Comparison of ENCODE assay signal across 18 cellular contexts in genomic region chr13:80256352-80256932, GRCh38.
DNase-seq lines count a peak whose midpoint lies in the region; ATAC-seq and TF ChIP-seq lines count a peak whose summit lies in the region.
"Had no signal": no experiment of that assay in that cellular context is flagged by ENCODE, and none has a peak within 500 bp of the region (broad histone marks: within the 10 kb centered on the region; RNA-seq: fewer than 3 reads in every experiment).

No MANE protein-coding gene starts in this region.

- in situ Hi-C loops in GM13977 (cut with MboI; ENCODE audit: low pct_unique_long_range_greater_than_20kb, low sequenced_read_pairs, unreplicated experiment): no loop called here

- no peaks in the 10 kb centered on the region for H3K36me3 Mint-ChIP-seq in T-helper 2 cell treated with Interferon-gamma antibody and Interleukin-4, amounts not matched to agents 5 μg/mL and 100 μg/mL, for 36 hours (ENCODE audit: low read depth)
- H3K36me3 Mint-ChIP-seq: immature natural killer cell had no signal

- ATAC-seq in GM19351 (IDR thresholded peaks at IDR 0.05; ENCODE audit: unreplicated experiment) (peak; percentile 78), HG02571 (IDR thresholded peaks at IDR 0.05; ENCODE audit: unreplicated experiment) (peak; percentile 85), HG03280 (IDR thresholded peaks at IDR 0.05; ENCODE audit: unreplicated experiment) (peak; percentile 74), left ventricle myocardium superior (no peak), esophagus mucosa (no peak)
- ATAC-seq: body of pancreas had no signal

- H3K4me1 Mint-ChIP-seq in T-helper 2 cell treated with Interferon-gamma antibody and Interleukin-4, amounts not matched to agents 5 μg/mL and 100 μg/mL, for 36 hours (ENCODE audit: low read depth): no peaks in the 10 kb centered on the region
- H3K4me1 Mint-ChIP-seq: activated CD4-positive, alpha-beta T cell treated with anti-CD3 and anti-CD28 coated beads, Interleukin-2, amount 10 ng/mL, durations not matched to agents 7 days and 5 days; immature natural killer cell had no signal

- no peak overlapping the region for H3K4me3 Mint-ChIP-seq in T-helper 2 cell treated with Interferon-gamma antibody and Interleukin-4, amounts not matched to agents 5 μg/mL and 100 μg/mL, for 36 hours
- H3K4me3 Mint-ChIP-seq: activated CD4-positive, alpha-beta T cell treated with anti-CD3 and anti-CD28 coated beads, Interleukin-2, amount 10 ng/mL, durations not matched to agents 7 days and 5 days; immature natural killer cell had no signal

- no peak overlapping the region for H3K27ac Mint-ChIP-seq in T-helper 2 cell treated with Interferon-gamma antibody and Interleukin-4, amounts not matched to agents 5 μg/mL and 100 μg/mL, for 36 hours
- H3K27ac Mint-ChIP-seq: activated CD4-positive, alpha-beta T cell treated with anti-CD3 and anti-CD28 coated beads, Interleukin-2, amount 10 ng/mL, durations not matched to agents 7 days and 5 days; activated T-helper 2 cell treated with anti-CD3 and anti-CD28 coated beads, Interferon-gamma antibody, Interleukin-2, Interleukin-4, amounts not matched to agents 10 μg/mL and 5 μg/mL and 100 μg/mL, durations not matched to agents 14 hours and 24 hours and 36 hours; immature natural killer cell had no signal

- H3K9me3 Mint-ChIP-seq in T-helper 2 cell treated with Interferon-gamma antibody and Interleukin-4, amounts not matched to agents 5 μg/mL and 100 μg/mL, for 36 hours: peaks cover 4% of the 10 kb centered on the region

- no peaks in the 10 kb centered on the region for H3K27me3 Mint-ChIP-seq in T-helper 2 cell treated with Interferon-gamma antibody and Interleukin-4, amounts not matched to agents 5 μg/mL and 100 μg/mL, for 36 hours (ENCODE audit: low read depth)
- H3K27me3 Mint-ChIP-seq: activated CD4-positive, alpha-beta T cell treated with anti-CD3 and anti-CD28 coated beads, Interleukin-2, amount 10 ng/mL, durations not matched to agents 7 days and 5 days had no signal

- intact Hi-C loops in left ventricle myocardium superior (cut with micrococcal nuclease) (no loop called here), posterior vena cava (cut with DNase I) (no loop called here)

- TF ChIP-seq CTCF in GM13977 (IDR thresholded peaks at IDR 0.05; ENCODE audit: extremely low read depth, insufficient read depth, missing control alignments): no peak

- DNase-seq in GM13977 (ENCODE audit: low spot score) (peak; percentile 28), left ventricle myocardium superior (no peak), posterior vena cava (ENCODE audit: low spot score) (no peak)
- no peak for DNase-seq in T-helper 2 cell treated with Interferon-gamma antibody and Interleukin-4, amounts not matched to agents 5 μg/mL and 100 μg/mL, for 36 hours (ENCODE audit: low spot score)
- DNase-seq: activated CD4-positive, alpha-beta T cell treated with anti-CD3 and anti-CD28 coated beads, Interleukin-2, amount 10 ng/mL, durations not matched to agents 7 days and 5 days; body of pancreas; COR-L47; immature natural killer cell; MM.1S; NCI-H345; Peyer's patch; stimulated activated CD4-positive, alpha-beta T cell treated with anti-CD3 and anti-CD28 coated beads, Interleukin-1b, Interleukin-23, amount 100 ng/mL, for 48 hours; upper lobe of left lung had no signal

Comparison
In these comparisons a context has a peak if more than half of its experiments do, and no peak if none do; other contexts are left out.
1. ATAC-seq: peak in GM19351 (single experiment), HG02571 (single experiment) and HG03280 (single experiment); none in left ventricle myocardium superior (single experiment) and esophagus mucosa (single experiment).